In the genomic region with DNA sequence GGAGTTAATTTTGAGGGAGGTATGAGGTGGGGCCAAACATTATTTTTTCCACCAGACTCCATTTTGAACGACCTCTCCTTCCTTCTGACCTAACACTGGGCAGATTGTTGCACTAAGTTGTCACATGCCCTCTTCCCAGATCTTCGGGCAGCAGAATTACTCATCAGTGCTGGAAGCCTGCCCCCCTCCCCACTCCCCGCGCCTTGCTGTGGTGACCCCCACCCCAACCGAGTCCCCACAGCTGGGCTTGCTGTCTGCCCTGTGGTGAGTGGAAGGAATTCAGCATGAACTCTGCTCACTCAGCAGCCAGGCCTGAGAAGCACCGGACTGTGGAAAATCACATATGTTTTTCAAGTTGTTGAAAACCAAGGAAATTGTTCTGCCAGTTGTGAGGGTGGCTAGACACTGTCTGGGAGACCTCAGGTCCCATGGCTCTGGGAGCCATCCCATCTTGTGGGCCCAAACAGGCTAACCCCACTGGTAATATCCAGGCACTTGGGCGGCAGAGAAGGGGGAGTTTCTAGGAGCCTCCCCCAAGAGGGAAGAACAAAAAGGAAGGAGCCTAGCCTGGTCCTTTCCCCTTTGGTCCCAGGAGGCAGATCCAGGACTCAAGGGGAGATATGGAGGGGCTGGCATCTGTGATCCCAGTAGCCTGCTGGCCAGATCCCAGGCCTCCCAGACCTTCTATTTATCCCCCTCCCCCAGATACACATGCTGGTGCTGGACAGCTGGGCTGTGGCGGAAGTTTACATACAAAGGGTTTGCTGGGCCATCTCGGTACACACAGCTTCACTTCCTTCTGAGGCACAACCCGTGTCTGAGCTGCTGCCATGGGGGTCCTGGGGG, we compare ENCODE assay signal across 11 cellular contexts. TPM values are rescaled to one million over a fixed set of nuclear protein-coding genes. Genes with fewer than 3 reads are reported as not detected.
DNase-seq lines count a peak whose midpoint lies in the region; ATAC-seq and TF ChIP-seq lines count a peak whose summit lies in the region.
"Had no signal": no experiment of that assay in that cellular context is flagged by ENCODE, and none has a peak within 500 bp of the region (broad histone marks: within the 10 kb centered on the region; RNA-seq: fewer than 3 reads in every experiment).

No MANE protein-coding gene starts in this region.

- H3K9me3 Mint-ChIP-seq in CD4-positive, alpha-beta memory T cell: peaks cover 0 to 2% (median 0%) of the 10 kb centered on the region in 8 donors

- H3K9me2 ChIP-seq in OCI-LY1 (ENCODE audit: low read depth, low read length): no peaks in the 10 kb centered on the region

- intact Hi-C loops in esophagus muscularis mucosa (cut with DNase I): no loop called here
- intact Hi-C loops in CD4-positive, alpha-beta memory T cell (cut with micrococcal nuclease): no loop called here

- peaks cover 10 to 18% of the 10 kb centered on the region in 2 donors for H3K27me3 Mint-ChIP-seq in CD4-positive, alpha-beta memory T cell

- H2AFZ ChIP-seq in OCI-LY1 (ENCODE audit: low read length) (no peak overlapping the region), osteoblast (ENCODE audit: low read length) (peak overlapping the region; percentile 83)

- WGBS in esophagus muscularis mucosa: 52% methylated on average over 6 of the region's 10 CpGs

- TF ChIP-seq EP300 in esophagus muscularis mucosa (IDR thresholded peaks at IDR 0.05): no peak

- peaks cover 6 to 14% (median 8%) of the 10 kb centered on the region in 4 donors for H3K4me1 Mint-ChIP-seq in CD4-positive, alpha-beta memory T cell

- H3K9ac ChIP-seq in OCI-LY1 (ENCODE audit: low read length): peak overlapping the region; percentile 62

- peak; percentile 66 for DNase-seq in AG08396 (ENCODE audit: low spot score)
- DNase-seq in esophagus muscularis mucosa (ENCODE audit: extremely low spot score): no peak
- DNase-seq in osteoblast (ENCODE audit: insufficient read length, low spot score, missing footprints): peak; percentile 96
- DNase-seq in CD4-positive, alpha-beta memory T cell: no peak
- DNase-seq in stimulated activated CD8-positive, alpha-beta memory T cell treated with anti-CD3 and anti-CD28 coated beads, Interleukin-4, amount 100 ng/mL, for 48 hours: no peak
- DNase-seq: activated T-cell treated with anti-CD3 and anti-CD28 coated beads, Interleukin-2, amount 50 U/mL, for 48 hours; Caco-2; SHP77 had no signal

- H3K79me2 ChIP-seq in OCI-LY1 (ENCODE audit: insufficient read depth, low read length) (no peaks in the 10 kb centered on the region), osteoblast (ENCODE audit: insufficient read depth, low read length) (peaks cover 12% of the 10 kb centered on the region)

- H3K27ac ChIP-seq in OCI-LY1 (ENCODE audit: low read depth, low read length, poor library complexity, severe bottlenecking) (peak overlapping the region; percentile 96), esophagus muscularis mucosa (replicated peaks in 1 of 4) (peak overlapping the region; percentile 78 to 94 (median 90)), osteoblast (ENCODE audit: low read depth, low read length) (peak overlapping the region; percentile 95)
- H3K27ac ChIP-seq in CD4-positive, alpha-beta memory T cell (ENCODE audit: low read depth, low read length): no peak overlapping the region

- POLR2A ChIA-PET in CD4-positive, alpha-beta memory T cell (lab: Charles Lee; ENCODE audit: partially characterized antibody): no interaction called here

- H4K20me1 ChIP-seq in OCI-LY1 (ENCODE audit: insufficient read depth, low read length) (no peaks in the 10 kb centered on the region), osteoblast (ENCODE audit: insufficient read depth, low read length) (peaks cover 3% of the 10 kb centered on the region)

- no peak for ATAC-seq in GM19395 (IDR thresholded peaks at IDR 0.05; ENCODE audit: unreplicated experiment)
- ATAC-seq in HG03354 (IDR thresholded peaks at IDR 0.05; ENCODE audit: poor library complexity, severe bottlenecking, unreplicated experiment): no peak

- no peak for TF ChIP-seq POLR2A in esophagus muscularis mucosa (IDR thresholded peaks at IDR 0.05; ENCODE audit: low read depth)

- H3K4me2 ChIP-seq in OCI-LY1 (ENCODE audit: low read length) (peak overlapping the region; percentile 34), osteoblast (ENCODE audit: insufficient read depth, low read length) (no peak overlapping the region)

- H3K36me3 ChIP-seq in OCI-LY1 (ENCODE audit: insufficient read depth, low read length): no peaks in the 10 kb centered on the region
- H3K36me3 ChIP-seq in esophagus muscularis mucosa: no peaks in the 10 kb centered on the region
- no peaks in the 10 kb centered on the region for H3K36me3 ChIP-seq in osteoblast (ENCODE audit: insufficient read depth, low read length)
- no peaks in the 10 kb centered on the region for H3K36me3 ChIP-seq in CD4-positive, alpha-beta memory T cell (ENCODE audit: insufficient read depth, low read length)

- TF ChIP-seq CTCF in OCI-LY1 (IDR thresholded peaks at IDR 0.05; ENCODE audit: low read length) (no peak), esophagus muscularis mucosa (IDR thresholded peaks at IDR 0.05) (peak in 1 of 3 experiments; percentile 4), osteoblast (IDR thresholded peaks at IDR 0.05; ENCODE audit: extremely low read depth, low read depth, low read length) (no peak)

- peaks cover 7% of the 10 kb centered on the region; the same call in 1 of the 2 replicates for H3F3A ChIP-seq in OCI-LY1 (ENCODE audit: insufficient read depth, low read length)

- CTCF ChIA-PET in CD4-positive, alpha-beta memory T cell (lab: Charles Lee; ENCODE audit: partially characterized antibody): no interaction called here

- H3K36me3 Mint-ChIP-seq in CD4-positive, alpha-beta memory T cell: no peaks in the 10 kb centered on the region

- no peak overlapping the region for H3K4me3 Mint-ChIP-seq in CD4-positive, alpha-beta memory T cell

- H3K4me1 ChIP-seq in OCI-LY1 (ENCODE audit: insufficient read depth, low read length, severe bottlenecking) (peaks cover 80% of the 10 kb centered on the region), esophagus muscularis mucosa (peaks cover 17 to 50% (median 46%) of the 10 kb centered on the region in 4 donors), osteoblast (ENCODE audit: insufficient read depth, low read length) (peaks cover 43% of the 10 kb centered on the region)
- H3K4me1 ChIP-seq in CD4-positive, alpha-beta memory T cell (ENCODE audit: insufficient read depth, low read length): peaks cover 5% of the 10 kb centered on the region
- H3K4me1 ChIP-seq: Caco-2 had no signal

- H3K27ac Mint-ChIP-seq in CD4-positive, alpha-beta memory T cell: no peak overlapping the region

- H3K4me3 ChIP-seq in OCI-LY1 (ENCODE audit: low read depth, low read length, poor library complexity, severe bottlenecking): peak overlapping the region; percentile 0
- no peak overlapping the region for H3K4me3 ChIP-seq in esophagus muscularis mucosa
- H3K4me3 ChIP-seq in osteoblast (ENCODE audit: insufficient read depth, low read length): no peak overlapping the region
- H3K4me3 ChIP-seq in CD4-positive, alpha-beta memory T cell (ENCODE audit: low read length in 2 of 2): no peak overlapping the region

- H3K9me3 ChIP-seq in OCI-LY1 (ENCODE audit: low read length) (no peaks in the 10 kb centered on the region), esophagus muscularis mucosa (no peaks in the 10 kb centered on the region), osteoblast (ENCODE audit: low read depth, low read length) (no peaks in the 10 kb centered on the region)
- no peaks in the 10 kb centered on the region for H3K9me3 ChIP-seq in CD4-positive, alpha-beta memory T cell (ENCODE audit: control insufficient read depth in 1 of 2, low read length in 2 of 2)
- H3K9me3 ChIP-seq: Caco-2 had no signal

- H3K27me3 ChIP-seq in OCI-LY1 (ENCODE audit: insufficient read depth, low read length) (peaks cover under 1% of the 10 kb centered on the region; the same call in 1 of the 2 replicates), esophagus muscularis mucosa (no peaks in the 10 kb centered on the region), osteoblast (ENCODE audit: insufficient read depth, low read length) (no peaks in the 10 kb centered on the region)
- H3K27me3 ChIP-seq in CD4-positive, alpha-beta memory T cell (ENCODE audit: insufficient read depth, low read length): peaks cover 7% of the 10 kb centered on the region

RNA-seq across cellular contexts. Expression of a gene that starts 3.5 kb away (rescaled TPM):
- total RNA-seq in esophagus muscularis mucosa: 100 to 1,000 TPM in 3 of 4 donors, 10 to 100 TPM in 1; 71.0 to 234 (median 156) TPM
- 219 and 267 TPM in 2 replicates for total RNA-seq in osteoblast
- 1 to 10 TPM; 7.8 TPM for total RNA-seq in CD4-positive, alpha-beta memory T cell
- 1 to 10 TPM in 1 of 2 donors, under 1 TPM in 1; 0.20 to 2.3 TPM for polyA plus RNA-seq in CD4-positive, alpha-beta memory T cell

RNA-seq across cellular contexts. Expression of a gene that starts 18.4 kb away (rescaled TPM):
- total RNA-seq in esophagus muscularis mucosa (10 to 100 TPM; 12.4 to 32.3 (median 26.5) TPM), osteoblast (35.9 and 40.9 TPM in 2 replicates)
- 10 to 100 TPM; 64.8 to 67.2 TPM for total RNA-seq in CD4-positive, alpha-beta memory T cell
- polyA plus RNA-seq in CD4-positive, alpha-beta memory T cell: 10 to 100 TPM in 1 of 2 donors, 1 to 10 TPM in 1; 8.0 to 18.2 TPM

RNA-seq across cellular contexts. Expression of a gene that starts 22.7 kb away (rescaled TPM):
- 10 to 100 TPM; 33.6 to 71.2 (median 55.9) TPM for total RNA-seq in esophagus muscularis mucosa
- total RNA-seq in osteoblast: 69.2 and 80.3 TPM in 2 replicates
- total RNA-seq in CD4-positive, alpha-beta memory T cell: 10 to 100 TPM; 48.7 to 61.0 TPM
- 10 to 100 TPM; 89.4 to 94.4 TPM for polyA plus RNA-seq in CD4-positive, alpha-beta memory T cell

RNA-seq across cellular contexts. Expression of a gene that starts 35.3 kb away (rescaled TPM):
- total RNA-seq in esophagus muscularis mucosa: 1 to 10 TPM in 1 of 4 donors, under 1 TPM in 2, not detected in 1; 0.52 to 1.8 (median 0.66) TPM
- 0.29 and 0.36 TPM in 2 replicates for total RNA-seq in osteoblast
- total RNA-seq in CD4-positive, alpha-beta memory T cell: 1 to 10 TPM; 1.1 to 1.5 TPM
- not detected for polyA plus RNA-seq in CD4-positive, alpha-beta memory T cell
- total RNA-seq: Caco-2 had no signal

RNA-seq across cellular contexts. Expression of a gene that starts 40.5 kb away (rescaled TPM):
- total RNA-seq in esophagus muscularis mucosa: not detected
- total RNA-seq in osteoblast: not detected in 2 replicates
- total RNA-seq in CD4-positive, alpha-beta memory T cell: not detected
- not detected for polyA plus RNA-seq in CD4-positive, alpha-beta memory T cell

Comparison
In these comparisons a context has a peak if more than half of its experiments do, and no peak if none do; other contexts are left out.
1. DNase-seq: peak in AG08396 (single experiment) and osteoblast (single experiment); none in esophagus muscularis mucosa (single experiment), CD4-positive, alpha-beta memory T cell (0 of 5) and stimulated activated CD8-positive, alpha-beta memory T cell treated with anti-CD3 and anti-CD28 coated beads, Interleukin-4, amount 100 ng/mL, for 48 hours (single experiment).
2. RNA of a gene that starts 3.5 kb away (total RNA-seq): 219 to 267 TPM in osteoblast and 71.0 to 234 TPM in esophagus muscularis mucosa; 7.8 TPM in CD4-positive, alpha-beta memory T cell; every median in the first group is over 4 times any median in the second.